Comparison of ENCODE assay signal across 11 cellular contexts in the genomic region with DNA sequence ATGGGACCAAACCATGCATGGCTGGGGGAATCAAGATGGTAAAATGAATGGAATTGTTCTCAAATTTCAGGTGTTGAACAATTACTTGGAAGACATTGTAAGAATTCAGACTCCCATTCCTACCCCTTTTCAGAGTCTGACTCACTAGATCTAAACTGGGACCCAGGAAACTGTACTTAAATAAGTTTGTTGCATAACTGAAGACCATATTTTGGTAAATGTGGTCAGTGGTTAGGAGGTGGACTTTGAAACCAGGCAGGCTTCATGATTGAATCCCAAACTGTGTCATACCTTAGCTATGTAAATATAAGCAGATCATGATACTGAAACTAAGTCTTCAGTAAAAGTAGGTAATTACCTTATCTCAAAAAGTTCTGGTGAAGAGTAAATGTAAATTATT. TPM values are rescaled to one million over a fixed set of nuclear protein-coding genes. Genes with fewer than 3 reads are reported as not detected.
DNase-seq lines count a peak whose midpoint lies in the region; ATAC-seq and TF ChIP-seq lines count a peak whose summit lies in the region.
"Had no signal": no experiment of that assay in that cellular context is flagged by ENCODE, and none has a peak within 500 bp of the region (broad histone marks: within the 10 kb centered on the region; RNA-seq: fewer than 3 reads in every experiment).

No MANE protein-coding gene starts in this region.

- H3K4me3 ChIP-seq in smooth muscle cell = no peak overlapping the region
- H3K4me3 ChIP-seq: pancreas had no signal

- POLR2A ChIA-PET in GM10248 (lab: Yijun Ruan, JAX) = no interaction called here

- H3K9me3 ChIP-seq in smooth muscle cell (replicated peaks; ENCODE audit: low read depth) = no peaks in the 10 kb centered on the region
- H3K9me3 ChIP-seq: pancreas had no signal

- ATAC-seq in GM19468 (IDR thresholded peaks at IDR 0.05; ENCODE audit: extremely low read depth, unreplicated experiment) (peak; percentile 97), HG03066 (IDR thresholded peaks at IDR 0.05; ENCODE audit: low read depth, unreplicated experiment) (peak; percentile 95)
- ATAC-seq: pancreas had no signal

- H2AFZ ChIP-seq in smooth muscle cell (ENCODE audit: low read depth) = no peak overlapping the region

- H3K27me3 ChIP-seq in smooth muscle cell (ENCODE audit: low read depth) = no peaks in the 10 kb centered on the region
- H3K27me3 ChIP-seq: pancreas had no signal

- H3F3A ChIP-seq in smooth muscle cell (ENCODE audit: low read depth) = no peaks in the 10 kb centered on the region

- no peak overlapping the region for H3K27ac ChIP-seq in smooth muscle cell (ENCODE audit: low read depth)
- H3K27ac ChIP-seq: C4-2B, pancreas had no signal

- DNase-seq in GM10248 (ENCODE audit: extremely low spot score) (peak; percentile 5), RKO (ENCODE audit: low spot score) (peak; percentile 0), smooth muscle cell (lab: John Stamatoyannopoulos, UW; ENCODE audit: unreplicated experiment) (no peak), DMS 273 (lab: John Stamatoyannopoulos, UW; ENCODE audit: unreplicated experiment) (no peak), CD1c-positive myeloid dendritic cell (ENCODE audit: extremely low spot score) (no peak), germinal center (ENCODE audit: low spot score) (no peak)
- DNase-seq: activated CD4-positive, alpha-beta T cell treated with anti-CD3 and anti-CD28 coated beads, Interleukin-2, amount 50 U/mL, for 1 hour; pancreas had no signal

- H3K79me2 ChIP-seq in smooth muscle cell (ENCODE audit: low read depth) = no peaks in the 10 kb centered on the region

- H3K9ac ChIP-seq in smooth muscle cell (ENCODE audit: low read depth) = no peak overlapping the region

- H3K4me1 ChIP-seq in smooth muscle cell (ENCODE audit: low read depth) = no peaks in the 10 kb centered on the region
- H3K4me1 ChIP-seq: pancreas had no signal

- no peaks in the 10 kb centered on the region for H3K36me3 ChIP-seq in smooth muscle cell (ENCODE audit: low read depth)
- H3K36me3 ChIP-seq: pancreas had no signal

- no peaks in the 10 kb centered on the region for H4K20me1 ChIP-seq in smooth muscle cell (ENCODE audit: low read depth)

- TF ChIP-seq CTCF in GM10248 (IDR thresholded peaks at IDR 0.05; ENCODE audit: control extremely low read depth, extremely low read depth, low read depth, missing control alignments) (no peak), smooth muscle cell (IDR thresholded peaks at IDR 0.05; ENCODE audit: borderline replicate concordance, insufficient read depth, poor library complexity, severe bottlenecking) (no peak)

- CTCF ChIA-PET in GM10248 (lab: Yijun Ruan, JAX) = no interaction called here

- H3K4me2 ChIP-seq in smooth muscle cell = no peak overlapping the region

RNA-seq across cellular contexts. Expression of gene ZWINT, which starts 41.7 kb away (rescaled TPM):
- 19.5 TPM in 2 replicates for total RNA-seq in smooth muscle cell
- 27.4 and 28.3 TPM in 2 replicates for polyA plus RNA-seq in smooth muscle cell

Comparison
In these comparisons a context has a peak if more than half of its experiments do, and no peak if none do; other contexts are left out.
1. DNase-seq: peak in GM10248 (single experiment) and RKO (single experiment); none in smooth muscle cell (single experiment), DMS 273 (single experiment), CD1c-positive myeloid dendritic cell (single experiment) and germinal center (single experiment).